In genomic region chr2:9555338-9556120, GRCh38 we compare ENCODE assay signal across 8 cellular contexts. TPM values are rescaled to one million over a fixed set of nuclear protein-coding genes. Genes with fewer than 3 reads are reported as not detected.
DNase-seq lines count a peak whose midpoint lies in the region; ATAC-seq and TF ChIP-seq lines count a peak whose summit lies in the region.

ADAM17 (minus strand) TSS chr2:9555830; CDS start chr2:9555605, 225 bp downstream.

- H3K9me3 ChIP-seq in SK-N-MC (ENCODE audit: low read depth, low read length) = no peaks in the 10 kb centered on the region
- no peaks in the 10 kb centered on the region for H3K9me3 ChIP-seq in testis

- H3K27ac ChIP-seq in SK-N-MC (peak within 1 kb of the TSS; percentile 90), testis (peak within 1 kb of the TSS; percentile 98 to 100)

- H3K4me1 ChIP-seq in testis = peaks cover 26% of the 10 kb centered on the region

- ATAC-seq in omental fat pad (ENCODE audit: low FRiP score) = peak; percentile 96

- H3K4me3 ChIP-seq in GM08714 (ENCODE audit: low read length) (peak within 1 kb of the TSS; percentile 100), HFF-Myc (replicated peaks; ENCODE audit: low read depth, low read length) (peak within 1 kb of the TSS; percentile 92), SK-N-MC (peak within 1 kb of the TSS; percentile 88), testis (peak within 1 kb of the TSS; percentile 98 to 99)

- DNase-seq in HFF-Myc (ENCODE audit: extremely low read depth, low read depth) (peak; percentile 73), MV-4-11 (lab: John Stamatoyannopoulos, UW) (peak; percentile 90), SK-N-MC (ENCODE audit: low read depth, low spot score) (no peak), globus pallidus (ENCODE audit: low spot score) (peak; percentile 90), omental fat pad (ENCODE audit: low spot score) (peak; percentile 85), testis (peak; percentile 97)
- DNase-seq in activated naive CD4-positive, alpha-beta T cell treated with anti-CD3 and anti-CD28 coated beads, Interleukin-2, amount 50 U/mL, for 16 hours = peak; percentile 83

- intact Hi-C loops in testis (cut with DNase I; ENCODE audit: low total_unique reads) = no loop called here

- no peaks in the 10 kb centered on the region for H3K36me3 ChIP-seq in SK-N-MC (ENCODE audit: insufficient read depth, low read length)
- H3K36me3 ChIP-seq in testis (ENCODE audit: low read depth, missing control alignments) = no peaks in the 10 kb centered on the region

- WGBS in testis, 2 donors = 0 to 1% methylated on average over 23 to 56 of the region's 73 CpGs

- TF ChIP-seq POLR2A in testis (IDR thresholded peaks at IDR 0.05) = peak; percentile 70

- peak within 1 kb of the TSS; percentile 98 for H3K9ac ChIP-seq in SK-N-MC (ENCODE audit: insufficient read length)

- H3K27me3 ChIP-seq in testis = no peaks in the 10 kb centered on the region

- TF ChIP-seq CTCF in HFF-Myc (IDR thresholded peaks at IDR 0.05; ENCODE audit: low read depth, low read length, missing control alignments) = peak; percentile 51
- no peak for TF ChIP-seq CTCF in omental fat pad (IDR thresholded peaks at IDR 0.05)
- peak; percentile 37 to 75 (median 61) for TF ChIP-seq CTCF in testis (IDR thresholded peaks at IDR 0.05)

RNA-seq across cellular contexts. Expression of gene ADAM17, which starts in this region (rescaled TPM):
- total RNA-seq in omental fat pad = 10 to 100 TPM; 25.1 to 73.1 (median 44.1) TPM
- total RNA-seq in testis = 10 to 100 TPM; 61.6 to 66.9 TPM
- 37.0 TPM for polyA plus RNA-seq in testis (ENCODE audit: insufficient read depth, low read depth, low replicate concordance)

Comparison
In these comparisons a context has a peak if more than half of its experiments do, and no peak if none do; other contexts are left out.
1. CTCF ChIP-seq: peak in HFF-Myc (single experiment) and testis (3 of 3); none in omental fat pad (0 of 3).
2. Peak in every context shown above with its lines, with median percentiles within 50 percentile points of each other: H3K4me3 ChIP-seq.